Comparison of ENCODE assay signal across 1 cellular context in the genomic region with DNA sequence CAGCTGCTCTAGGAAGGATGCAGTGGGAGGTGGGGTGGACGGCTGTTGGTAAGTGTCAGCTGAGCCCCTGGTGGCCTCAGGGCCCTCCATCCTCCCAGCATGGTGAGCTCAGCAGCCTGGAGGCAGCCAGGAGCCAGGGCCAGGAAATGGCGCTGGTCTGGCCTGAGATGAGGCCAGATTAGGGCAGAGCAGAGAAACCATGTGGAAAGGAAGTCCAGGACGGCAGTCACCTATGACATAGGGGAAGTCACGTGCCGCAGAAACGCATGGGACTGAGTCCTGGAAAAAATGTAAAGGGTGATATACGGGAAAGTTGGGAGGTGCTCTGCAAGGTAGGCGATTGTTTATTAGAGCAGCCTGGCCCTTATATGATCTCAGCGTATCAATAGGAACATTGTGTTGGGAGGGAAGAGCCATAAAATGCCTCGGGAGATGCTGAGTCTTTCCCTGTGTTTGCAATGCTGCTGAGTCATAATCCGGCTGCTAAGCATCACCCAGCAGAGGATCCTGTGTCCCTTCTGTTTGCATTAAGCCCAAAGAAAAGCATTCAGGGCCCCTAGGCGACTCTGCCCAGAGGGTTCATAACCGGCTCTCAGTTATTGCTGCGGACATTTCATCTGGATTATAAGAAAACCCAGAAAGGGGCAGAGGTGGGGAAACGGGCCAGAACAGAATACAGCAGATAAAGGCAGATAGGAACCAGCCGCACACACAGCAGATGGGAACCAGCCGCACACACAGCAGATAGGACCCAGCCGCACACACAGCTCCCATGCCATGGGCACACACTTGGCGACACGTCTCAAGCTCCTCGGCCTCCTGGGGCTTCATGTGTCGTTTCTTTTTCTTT.
TF ChIP-seq lines count a peak whose summit lies in the region.

No MANE protein-coding gene starts in this region.

TF ChIP-seq in HepG2, 621 proteins besides CTCF, POLR2A, EP300 and RAD21 (continued from another document and continues in another):
- TF ChIP-seq ZNF207 (IDR thresholded peaks at IDR 0.05; ENCODE audit: borderline replicate concordance) (no peak), PHF5A (CRISPR knock-in tag; IDR thresholded peaks at IDR 0.05; ENCODE audit: low read depth, unreplicated experiment) (no peak), NR1H2 (CRISPR knock-in tag; IDR thresholded peaks at IDR 0.05; ENCODE audit: borderline replicate concordance, low read depth) (no peak), ATRX (CRISPR knock-in tag; IDR thresholded peaks at IDR 0.05; ENCODE audit: borderline replicate concordance) (no peak), NFIC (IDR thresholded peaks at IDR 0.05; ENCODE audit: low read length) (no peak), ZFY (CRISPR knock-in tag; IDR thresholded peaks at IDR 0.05) (0 out of 2 replicates have a peak, but pooled peaks have one; percentile 14), PRPF4 (IDR thresholded peaks at IDR 0.05; ENCODE audit: low read depth, low read length, poor library complexity, severe bottlenecking) (no peak), THAP11 (CRISPR knock-in tag; IDR thresholded peaks at IDR 0.05) (0 out of 2 replicates have a peak, but pooled peaks have one; percentile 32), ZNF230 (CRISPR knock-in tag; IDR thresholded peaks at IDR 0.05) (no peak), CC2D1A (CRISPR knock-in tag; IDR thresholded peaks at IDR 0.05) (no peak), ZMYM3 (CRISPR knock-in tag; IDR thresholded peaks at IDR 0.05) (no peak), NR2F6 (IDR thresholded peaks at IDR 0.05) (no peak), NR2F6 (CRISPR knock-in tag; IDR thresholded peaks at IDR 0.05) (no peak), RNF2 (conservative IDR thresholded peaks at IDR 0.05; ENCODE audit: low read depth) (no peak), ZNF766 (CRISPR knock-in tag; IDR thresholded peaks at IDR 0.05; ENCODE audit: borderline replicate concordance) (no peak), GABPA (IDR thresholded peaks at IDR 0.05; ENCODE audit: low read depth, low read length) (no peak), GABPA (CRISPR knock-in tag; IDR thresholded peaks at IDR 0.05; ENCODE audit: low read depth) (peak; percentile 60), POGZ (CRISPR knock-in tag; IDR thresholded peaks at IDR 0.05) (no peak), MED8 (CRISPR knock-in tag; IDR thresholded peaks at IDR 0.05; ENCODE audit: insufficient replicate concordance) (no peak), TBX2 (CRISPR knock-in tag; IDR thresholded peaks at IDR 0.05; ENCODE audit: borderline replicate concordance) (no peak), SP140L (CRISPR knock-in tag; IDR thresholded peaks at IDR 0.05; ENCODE audit: borderline replicate concordance) (no peak), KLF11 (CRISPR knock-in tag; IDR thresholded peaks at IDR 0.05) (no peak), ELF1 (CRISPR knock-in tag; IDR thresholded peaks at IDR 0.05) (no peak)
- TF ChIP-seq, protein P1, sequence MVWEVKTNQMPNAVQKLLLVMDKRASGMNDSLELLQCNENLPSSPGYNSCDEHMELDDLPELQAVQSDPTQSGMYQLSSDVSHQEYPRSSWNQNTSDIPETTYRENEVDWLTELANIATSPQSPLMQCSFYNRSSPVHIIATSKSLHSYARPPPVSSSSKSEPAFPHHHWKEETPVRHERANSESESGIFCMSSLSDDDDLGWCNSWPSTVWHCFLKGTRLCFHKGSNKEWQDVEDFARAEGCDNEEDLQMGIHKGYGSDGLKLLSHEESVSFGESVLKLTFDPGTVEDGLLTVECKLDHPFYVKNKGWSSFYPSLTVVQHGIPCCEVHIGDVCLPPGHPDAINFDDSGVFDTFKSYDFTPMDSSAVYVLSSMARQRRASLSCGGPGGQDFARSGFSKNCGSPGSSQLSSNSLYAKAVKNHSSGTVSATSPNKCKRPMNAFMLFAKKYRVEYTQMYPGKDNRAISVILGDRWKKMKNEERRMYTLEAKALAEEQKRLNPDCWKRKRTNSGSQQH (CRISPR knock-in tag; IDR thresholded peaks at IDR 0.05; ENCODE audit: low read depth) = no peak
- TF ChIP-seq, protein P2, sequence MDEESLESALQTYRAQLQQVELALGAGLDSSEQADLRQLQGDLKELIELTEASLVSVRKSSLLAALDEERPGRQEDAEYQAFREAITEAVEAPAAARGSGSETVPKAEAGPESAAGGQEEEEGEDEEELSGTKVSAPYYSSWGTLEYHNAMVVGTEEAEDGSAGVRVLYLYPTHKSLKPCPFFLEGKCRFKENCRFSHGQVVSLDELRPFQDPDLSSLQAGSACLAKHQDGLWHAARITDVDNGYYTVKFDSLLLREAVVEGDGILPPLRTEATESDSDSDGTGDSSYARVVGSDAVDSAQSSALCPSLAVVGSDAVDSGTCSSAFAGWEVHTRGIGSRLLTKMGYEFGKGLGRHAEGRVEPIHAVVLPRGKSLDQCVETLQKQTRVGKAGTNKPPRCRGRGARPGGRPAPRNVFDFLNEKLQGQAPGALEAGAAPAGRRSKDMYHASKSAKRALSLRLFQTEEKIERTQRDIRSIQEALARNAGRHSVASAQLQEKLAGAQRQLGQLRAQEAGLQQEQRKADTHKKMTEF (CRISPR knock-in tag; IDR thresholded peaks at IDR 0.05) = no peak; the same call in 1 of the 2 replicates
- TF ChIP-seq, protein P3, sequence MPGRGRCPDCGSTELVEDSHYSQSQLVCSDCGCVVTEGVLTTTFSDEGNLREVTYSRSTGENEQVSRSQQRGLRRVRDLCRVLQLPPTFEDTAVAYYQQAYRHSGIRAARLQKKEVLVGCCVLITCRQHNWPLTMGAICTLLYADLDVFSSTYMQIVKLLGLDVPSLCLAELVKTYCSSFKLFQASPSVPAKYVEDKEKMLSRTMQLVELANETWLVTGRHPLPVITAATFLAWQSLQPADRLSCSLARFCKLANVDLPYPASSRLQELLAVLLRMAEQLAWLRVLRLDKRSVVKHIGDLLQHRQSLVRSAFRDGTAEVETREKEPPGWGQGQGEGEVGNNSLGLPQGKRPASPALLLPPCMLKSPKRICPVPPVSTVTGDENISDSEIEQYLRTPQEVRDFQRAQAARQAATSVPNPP (CRISPR knock-in tag; IDR thresholded peaks at IDR 0.05) = no peak
- TF ChIP-seq, protein P4, sequence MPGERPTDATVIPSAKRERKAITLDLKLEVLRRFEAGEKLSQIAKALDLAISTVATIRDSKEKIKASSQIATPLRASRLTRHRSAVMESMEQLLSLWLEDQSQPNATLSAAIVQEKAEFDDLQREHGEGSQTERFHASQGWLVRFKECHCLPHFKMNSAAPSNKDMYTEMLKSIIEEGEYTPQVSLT (CRISPR knock-in tag; IDR thresholded peaks at IDR 0.05; ENCODE audit: borderline replicate concordance, low read depth) = no peak
- TF ChIP-seq, protein P5, sequence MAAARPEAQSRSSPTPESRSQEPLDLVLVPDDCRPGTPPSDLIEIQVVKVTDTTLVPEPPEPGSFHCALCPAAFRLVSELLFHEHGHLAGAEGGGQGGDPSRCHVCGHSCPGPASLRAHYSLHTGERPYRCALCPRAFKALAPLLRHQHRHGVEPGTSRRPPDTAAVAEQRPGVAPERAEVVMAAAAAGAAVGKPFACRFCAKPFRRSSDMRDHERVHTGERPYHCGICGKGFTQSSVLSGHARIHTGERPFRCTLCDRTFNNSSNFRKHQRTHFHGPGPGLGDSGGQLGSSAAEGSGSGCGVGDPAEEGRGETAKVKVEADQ (CRISPR knock-in tag; IDR thresholded peaks at IDR 0.05; ENCODE audit: borderline replicate concordance) = no peak
- TF ChIP-seq, protein P6, sequence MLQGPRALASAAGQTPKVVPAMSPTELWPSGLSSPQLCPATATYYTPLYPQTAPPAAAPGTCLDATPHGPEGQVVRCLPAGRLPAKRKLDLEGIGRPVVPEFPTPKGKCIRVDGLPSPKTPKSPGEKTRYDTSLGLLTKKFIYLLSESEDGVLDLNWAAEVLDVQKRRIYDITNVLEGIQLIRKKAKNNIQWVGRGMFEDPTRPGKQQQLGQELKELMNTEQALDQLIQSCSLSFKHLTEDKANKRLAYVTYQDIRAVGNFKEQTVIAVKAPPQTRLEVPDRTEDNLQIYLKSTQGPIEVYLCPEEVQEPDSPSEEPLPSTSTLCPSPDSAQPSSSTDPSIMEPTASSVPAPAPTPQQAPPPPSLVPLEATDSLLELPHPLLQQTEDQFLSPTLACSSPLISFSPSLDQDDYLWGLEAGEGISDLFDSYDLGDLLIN (CRISPR knock-in tag; IDR thresholded peaks at IDR 0.05; ENCODE audit: borderline replicate concordance) = no peak
- TF ChIP-seq, protein P7, sequence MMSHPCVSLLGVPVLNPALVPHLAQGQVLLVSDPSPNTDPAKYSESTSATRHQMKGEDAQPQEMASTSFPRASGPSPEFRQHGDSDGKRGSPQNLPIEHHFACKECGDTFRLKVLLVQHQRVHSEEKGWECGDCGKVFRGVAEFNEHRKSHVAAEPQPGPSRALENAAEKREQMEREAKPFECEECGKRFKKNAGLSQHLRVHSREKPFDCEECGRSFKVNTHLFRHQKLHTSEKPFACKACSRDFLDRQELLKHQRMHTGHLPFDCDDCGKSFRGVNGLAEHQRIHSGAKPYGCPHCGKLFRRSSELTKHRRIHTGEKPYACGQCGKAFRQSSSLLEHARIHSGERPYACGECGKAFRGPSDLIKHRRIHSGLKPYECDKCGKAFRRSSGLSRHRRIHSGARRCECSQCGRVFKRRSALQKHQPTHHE (CRISPR knock-in tag; IDR thresholded peaks at IDR 0.05; ENCODE audit: borderline replicate concordance) = no peak
- TF ChIP-seq, protein P8, sequence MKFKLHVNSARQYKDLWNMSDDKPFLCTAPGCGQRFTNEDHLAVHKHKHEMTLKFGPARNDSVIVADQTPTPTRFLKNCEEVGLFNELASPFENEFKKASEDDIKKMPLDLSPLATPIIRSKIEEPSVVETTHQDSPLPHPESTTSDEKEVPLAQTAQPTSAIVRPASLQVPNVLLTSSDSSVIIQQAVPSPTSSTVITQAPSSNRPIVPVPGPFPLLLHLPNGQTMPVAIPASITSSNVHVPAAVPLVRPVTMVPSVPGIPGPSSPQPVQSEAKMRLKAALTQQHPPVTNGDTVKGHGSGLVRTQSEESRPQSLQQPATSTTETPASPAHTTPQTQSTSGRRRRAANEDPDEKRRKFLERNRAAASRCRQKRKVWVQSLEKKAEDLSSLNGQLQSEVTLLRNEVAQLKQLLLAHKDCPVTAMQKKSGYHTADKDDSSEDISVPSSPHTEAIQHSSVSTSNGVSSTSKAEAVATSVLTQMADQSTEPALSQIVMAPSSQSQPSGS (CRISPR knock-in tag; IDR thresholded peaks at IDR 0.05) = no peak
- TF ChIP-seq, protein P9, sequence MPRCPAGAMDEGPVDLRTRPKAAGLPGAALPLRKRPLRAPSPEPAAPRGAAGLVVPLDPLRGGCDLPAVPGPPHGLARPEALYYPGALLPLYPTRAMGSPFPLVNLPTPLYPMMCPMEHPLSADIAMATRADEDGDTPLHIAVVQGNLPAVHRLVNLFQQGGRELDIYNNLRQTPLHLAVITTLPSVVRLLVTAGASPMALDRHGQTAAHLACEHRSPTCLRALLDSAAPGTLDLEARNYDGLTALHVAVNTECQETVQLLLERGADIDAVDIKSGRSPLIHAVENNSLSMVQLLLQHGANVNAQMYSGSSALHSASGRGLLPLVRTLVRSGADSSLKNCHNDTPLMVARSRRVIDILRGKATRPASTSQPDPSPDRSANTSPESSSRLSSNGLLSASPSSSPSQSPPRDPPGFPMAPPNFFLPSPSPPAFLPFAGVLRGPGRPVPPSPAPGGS (CRISPR knock-in tag; IDR thresholded peaks at IDR 0.05) = no peak
- TF ChIP-seq, protein P10, sequence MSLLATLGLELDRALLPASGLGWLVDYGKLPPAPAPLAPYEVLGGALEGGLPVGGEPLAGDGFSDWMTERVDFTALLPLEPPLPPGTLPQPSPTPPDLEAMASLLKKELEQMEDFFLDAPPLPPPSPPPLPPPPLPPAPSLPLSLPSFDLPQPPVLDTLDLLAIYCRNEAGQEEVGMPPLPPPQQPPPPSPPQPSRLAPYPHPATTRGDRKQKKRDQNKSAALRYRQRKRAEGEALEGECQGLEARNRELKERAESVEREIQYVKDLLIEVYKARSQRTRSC (CRISPR knock-in tag; IDR thresholded peaks at IDR 0.05; ENCODE audit: low read depth) = no peak
- TF ChIP-seq, protein P11, sequence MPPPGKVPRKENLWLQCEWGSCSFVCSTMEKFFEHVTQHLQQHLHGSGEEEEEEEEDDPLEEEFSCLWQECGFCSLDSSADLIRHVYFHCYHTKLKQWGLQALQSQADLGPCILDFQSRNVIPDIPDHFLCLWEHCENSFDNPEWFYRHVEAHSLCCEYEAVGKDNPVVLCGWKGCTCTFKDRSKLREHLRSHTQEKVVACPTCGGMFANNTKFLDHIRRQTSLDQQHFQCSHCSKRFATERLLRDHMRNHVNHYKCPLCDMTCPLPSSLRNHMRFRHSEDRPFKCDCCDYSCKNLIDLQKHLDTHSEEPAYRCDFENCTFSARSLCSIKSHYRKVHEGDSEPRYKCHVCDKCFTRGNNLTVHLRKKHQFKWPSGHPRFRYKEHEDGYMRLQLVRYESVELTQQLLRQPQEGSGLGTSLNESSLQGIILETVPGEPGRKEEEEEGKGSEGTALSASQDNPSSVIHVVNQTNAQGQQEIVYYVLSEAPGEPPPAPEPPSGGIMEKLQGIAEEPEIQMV (CRISPR knock-in tag; IDR thresholded peaks at IDR 0.05; ENCODE audit: low read depth) = no peak
- TF ChIP-seq, protein P12, sequence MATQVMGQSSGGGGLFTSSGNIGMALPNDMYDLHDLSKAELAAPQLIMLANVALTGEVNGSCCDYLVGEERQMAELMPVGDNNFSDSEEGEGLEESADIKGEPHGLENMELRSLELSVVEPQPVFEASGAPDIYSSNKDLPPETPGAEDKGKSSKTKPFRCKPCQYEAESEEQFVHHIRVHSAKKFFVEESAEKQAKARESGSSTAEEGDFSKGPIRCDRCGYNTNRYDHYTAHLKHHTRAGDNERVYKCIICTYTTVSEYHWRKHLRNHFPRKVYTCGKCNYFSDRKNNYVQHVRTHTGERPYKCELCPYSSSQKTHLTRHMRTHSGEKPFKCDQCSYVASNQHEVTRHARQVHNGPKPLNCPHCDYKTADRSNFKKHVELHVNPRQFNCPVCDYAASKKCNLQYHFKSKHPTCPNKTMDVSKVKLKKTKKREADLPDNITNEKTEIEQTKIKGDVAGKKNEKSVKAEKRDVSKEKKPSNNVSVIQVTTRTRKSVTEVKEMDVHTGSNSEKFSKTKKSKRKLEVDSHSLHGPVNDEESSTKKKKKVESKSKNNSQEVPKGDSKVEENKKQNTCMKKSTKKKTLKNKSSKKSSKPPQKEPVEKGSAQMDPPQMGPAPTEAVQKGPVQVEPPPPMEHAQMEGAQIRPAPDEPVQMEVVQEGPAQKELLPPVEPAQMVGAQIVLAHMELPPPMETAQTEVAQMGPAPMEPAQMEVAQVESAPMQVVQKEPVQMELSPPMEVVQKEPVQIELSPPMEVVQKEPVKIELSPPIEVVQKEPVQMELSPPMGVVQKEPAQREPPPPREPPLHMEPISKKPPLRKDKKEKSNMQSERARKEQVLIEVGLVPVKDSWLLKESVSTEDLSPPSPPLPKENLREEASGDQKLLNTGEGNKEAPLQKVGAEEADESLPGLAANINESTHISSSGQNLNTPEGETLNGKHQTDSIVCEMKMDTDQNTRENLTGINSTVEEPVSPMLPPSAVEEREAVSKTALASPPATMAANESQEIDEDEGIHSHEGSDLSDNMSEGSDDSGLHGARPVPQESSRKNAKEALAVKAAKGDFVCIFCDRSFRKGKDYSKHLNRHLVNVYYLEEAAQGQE (IDR thresholded peaks at IDR 0.05; ENCODE audit: borderline replicate concordance in 1 of 2, low read depth in 1 of 2, low read length in 2 of 2) = no peak
- TF ChIP-seq, protein P13, sequence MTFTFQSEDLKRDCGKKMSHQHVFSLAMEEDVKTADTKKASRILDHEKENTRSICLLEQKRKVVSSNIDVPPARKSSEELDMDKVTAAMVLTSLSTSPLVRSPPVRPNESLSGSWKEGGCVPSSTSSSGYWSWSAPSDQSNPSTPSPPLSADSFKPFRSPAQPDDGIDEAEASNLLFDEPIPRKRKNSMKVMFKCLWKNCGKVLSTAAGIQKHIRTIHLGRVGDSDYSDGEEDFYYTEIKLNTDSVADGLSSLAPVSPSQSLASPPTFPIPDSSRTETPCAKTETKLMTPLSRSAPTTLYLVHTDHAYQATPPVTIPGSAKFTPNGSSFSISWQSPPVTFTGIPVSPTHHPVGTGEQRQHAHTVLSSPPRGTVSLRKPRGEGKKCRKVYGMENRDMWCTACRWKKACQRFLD (CRISPR knock-in tag; IDR thresholded peaks at IDR 0.05; ENCODE audit: borderline replicate concordance) = no peak
- TF ChIP-seq, protein P14, sequence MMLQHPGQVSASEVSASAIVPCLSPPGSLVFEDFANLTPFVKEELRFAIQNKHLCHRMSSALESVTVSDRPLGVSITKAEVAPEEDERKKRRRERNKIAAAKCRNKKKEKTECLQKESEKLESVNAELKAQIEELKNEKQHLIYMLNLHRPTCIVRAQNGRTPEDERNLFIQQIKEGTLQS (CRISPR knock-in tag; IDR thresholded peaks at IDR 0.05) = peak; percentile 50
